ENCODE assay signal across 10 cellular contexts in genomic region chr7:115042596-115042995, GRCh38.
"Had no signal": no experiment of that assay in that cellular context is flagged by ENCODE, and none has a peak within 500 bp of the region (broad histone marks: within the 10 kb centered on the region; RNA-seq: fewer than 3 reads in every experiment).

No MANE protein-coding gene starts in this region.

- FAIRE-seq: H1 had no signal

- DNase-seq: GM23248, GOT3, H7, H9, HCEC 1CT, HFFc6 had no signal

- H3K9me3 Mint-ChIP-seq: GM23338, H9, HFFc6 had no signal

- H3K4me3 ChIP-seq: GM23248, GM23338, HAP-1 had no signal

- H3K9ac ChIP-seq: GM23248 had no signal

- H3K4me2 ChIP-seq: GM23338 had no signal

- H2AFZ ChIP-seq: GM23248, GM23338 had no signal

- H3K36me3 ChIP-seq: HAP-1 had no signal

- H3K9me3 ChIP-seq: HAP-1 had no signal

- H3K27ac ChIP-seq: GM23248 had no signal

- H3K27ac Mint-ChIP-seq: GM23338, H9, HFFc6 had no signal

- ATAC-seq: GM23338, HCT116 had no signal

- H3K4me3 Mint-ChIP-seq: GM23338, H9, HFFc6 had no signal
